Comparison of ENCODE assay signal across 13 cellular contexts in genomic region chr11:119258180-119258579, GRCh38. TPM values are rescaled to one million over a fixed set of nuclear protein-coding genes. Genes with fewer than 3 reads are reported as not detected.
DNase-seq lines count a peak whose midpoint lies in the region; ATAC-seq, FAIRE-seq and TF ChIP-seq lines count a peak whose summit lies in the region.
"Had no signal": no experiment of that assay in that cellular context is flagged by ENCODE, and none has a peak within 500 bp of the region (broad histone marks: within the 10 kb centered on the region; RNA-seq: fewer than 3 reads in every experiment).

No MANE protein-coding gene starts in this region.

- H3K27ac Mint-ChIP-seq in activated CD4-positive, alpha-beta memory T cell treated with anti-CD3 and anti-CD28 coated beads for 36 hours = peak overlapping the region; percentile 30
- H3K27ac Mint-ChIP-seq in immature natural killer cell (peak overlapping the region in 4 of 6 donors; percentile 9 to 78 (median 38)), HFFc6 (no peak overlapping the region)

- H3K9me3 Mint-ChIP-seq in activated CD4-positive, alpha-beta memory T cell treated with anti-CD3 and anti-CD28 coated beads for 36 hours = no peaks in the 10 kb centered on the region
- H3K9me3 Mint-ChIP-seq in immature natural killer cell (no peaks in the 10 kb centered on the region), HFFc6 (no peaks in the 10 kb centered on the region)

- peaks cover 52 to 71% (median 59%) of the 10 kb centered on the region in 10 experiments for H3K4me1 ChIP-seq in BLaER1 treated with 17β-estradiol and CSF1 and Interleukin-3, amounts not matched to agents 10 nM and 100 nM
- H3K4me1 ChIP-seq in left lung (peaks cover 0 to 21% of the 10 kb centered on the region in 2 donors), lower lobe of right lung (peaks cover 14% of the 10 kb centered on the region)
- H3K4me1 ChIP-seq: right lobe of liver had no signal

- H3K9ac ChIP-seq in BLaER1 treated with 17β-estradiol and CSF1 and Interleukin-3, amounts not matched to agents 10 nM and 100 nM = no peak overlapping the region; a peak in 1 of 22 replicates

- H3K4me2 ChIP-seq in BLaER1 treated with 17β-estradiol and CSF1 and Interleukin-3, amounts not matched to agents 10 nM and 100 nM = peak overlapping the region; percentile 38 to 91 (median 56)

- TF ChIP-seq POLR2A in GM12892 (IDR thresholded peaks at IDR 0.05; ENCODE audit: low read depth, low read length) = no peak

- peaks cover 0 to 100% (median 8%) of the 10 kb centered on the region in 11 experiments; a peak in 12 of 22 replicates for H4K20me1 ChIP-seq in BLaER1 treated with 17β-estradiol and CSF1 and Interleukin-3, amounts not matched to agents 10 nM and 100 nM

- peak; percentile 57 for FAIRE-seq in GM12892 (lab: Jason Lieb, UNC)
- FAIRE-seq: endometrium had no signal

- CTCF ChIA-PET in activated CD4-positive, alpha-beta memory T cell treated with anti-CD3 and anti-CD28 coated beads for 36 hours (lab: Charles Lee) = no interaction called here

- H3K4me3 ChIP-seq in BLaER1 treated with 17β-estradiol and CSF1 and Interleukin-3, amounts not matched to agents 10 nM and 100 nM = no peak overlapping the region
- H3K4me3 ChIP-seq in left lung = no peak overlapping the region
- no peak overlapping the region for H3K4me3 ChIP-seq in lower lobe of right lung
- H3K4me3 ChIP-seq: right lobe of liver, stomach had no signal

- TF ChIP-seq CTCF in left lung (IDR thresholded peaks at IDR 0.05) (no peak), HFFc6 (IDR thresholded peaks at IDR 0.05) (no peak), lower lobe of right lung (IDR thresholded peaks at IDR 0.05) (no peak)

- DNase-seq in GM12892 (ENCODE audit: insufficient read length) = no peak
- peak; percentile 28 for DNase-seq in activated CD4-positive, alpha-beta memory T cell treated with anti-CD3 and anti-CD28 coated beads for 36 hours
- DNase-seq in immature natural killer cell = no peak
- DNase-seq in left lung = no peak
- DNase-seq in HFFc6 = no peak
- DNase-seq in lower lobe of right lung = no peak
- DNase-seq: NCI-H1048, right lobe of liver, RPMI8226, stomach had no signal

- peaks cover 6% of the 10 kb centered on the region for H3K36me3 Mint-ChIP-seq in activated CD4-positive, alpha-beta memory T cell treated with anti-CD3 and anti-CD28 coated beads for 36 hours
- H3K36me3 Mint-ChIP-seq in immature natural killer cell (no peaks in the 10 kb centered on the region), HFFc6 (ENCODE audit: low read depth) (peaks cover 8% of the 10 kb centered on the region)

- H3K4me1 Mint-ChIP-seq in activated CD4-positive, alpha-beta memory T cell treated with anti-CD3 and anti-CD28 coated beads for 36 hours (ENCODE audit: low read depth) = peaks cover 54% of the 10 kb centered on the region
- H3K4me1 Mint-ChIP-seq in immature natural killer cell (peaks cover 34 to 36% of the 10 kb centered on the region in 2 donors), HFFc6 (ENCODE audit: low read depth) (peaks cover 30% of the 10 kb centered on the region)

- H3K27ac ChIP-seq in BLaER1 treated with 17β-estradiol and CSF1 and Interleukin-3, amounts not matched to agents 10 nM and 100 nM = peak overlapping the region in 8 of 11 experiments; percentile 14 to 49 (median 26); a peak in 10 of 22 replicates
- H3K27ac ChIP-seq in left lung (no peak overlapping the region), lower lobe of right lung (no peak overlapping the region)
- H3K27ac ChIP-seq: right lobe of liver, stomach had no signal

- POLR2A ChIA-PET in activated CD4-positive, alpha-beta memory T cell treated with anti-CD3 and anti-CD28 coated beads for 36 hours (lab: Charles Lee) = no interaction called here

- no peaks in the 10 kb centered on the region for H3K27me3 Mint-ChIP-seq in activated CD4-positive, alpha-beta memory T cell treated with anti-CD3 and anti-CD28 coated beads for 36 hours
- H3K27me3 Mint-ChIP-seq in immature natural killer cell (ENCODE audit: low read depth in 3 of 3) = peaks cover 0 to 2% (median 0%) of the 10 kb centered on the region in 3 donors
- H3K27me3 Mint-ChIP-seq in HFFc6 (ENCODE audit: insufficient read depth) = no peaks in the 10 kb centered on the region

- intact Hi-C loops in activated CD4-positive, alpha-beta memory T cell treated with anti-CD3 and anti-CD28 coated beads for 36 hours (cut with micrococcal nuclease) = no loop called here
- intact Hi-C loops in left lung (cut with DNase I) = no loop called here
- intact Hi-C loops in lower lobe of right lung (cut with DNase I) = no loop called here

- no peak for ATAC-seq in HG03432 (IDR thresholded peaks at IDR 0.05; ENCODE audit: unreplicated experiment)
- no peak for ATAC-seq in left lung
- ATAC-seq in lower lobe of right lung = no peak
- ATAC-seq: right lobe of liver had no signal

- H3K4me3 Mint-ChIP-seq in activated CD4-positive, alpha-beta memory T cell treated with anti-CD3 and anti-CD28 coated beads for 36 hours = no peak overlapping the region
- H3K4me3 Mint-ChIP-seq in immature natural killer cell (peak overlapping the region in 3 of 5 donors; percentile 7 to 38 (median 14)), HFFc6 (no peak overlapping the region)

- H3K36me3 ChIP-seq in BLaER1 treated with 17β-estradiol and CSF1 and Interleukin-3, amounts not matched to agents 10 nM and 100 nM = peaks cover 8 to 37% (median 16%) of the 10 kb centered on the region in 11 experiments; a peak in 18 of 22 replicates
- no peaks in the 10 kb centered on the region for H3K36me3 ChIP-seq in left lung
- H3K36me3 ChIP-seq in lower lobe of right lung = peaks cover 4% of the 10 kb centered on the region
- H3K36me3 ChIP-seq: right lobe of liver had no signal

- H3K9me3 ChIP-seq in BLaER1 treated with 17β-estradiol and CSF1 and Interleukin-3, amounts not matched to agents 10 nM and 100 nM (replicated peaks in 1 of 11) = no peaks in the 10 kb centered on the region
- H3K9me3 ChIP-seq in left lung = no peaks in the 10 kb centered on the region
- no peaks in the 10 kb centered on the region for H3K9me3 ChIP-seq in lower lobe of right lung
- H3K9me3 ChIP-seq: right lobe of liver, stomach had no signal

- no peaks in the 10 kb centered on the region for H3K27me3 ChIP-seq in BLaER1 treated with 17β-estradiol and CSF1 and Interleukin-3, amounts not matched to agents 10 nM and 100 nM
- no peaks in the 10 kb centered on the region for H3K27me3 ChIP-seq in left lung
- no peaks in the 10 kb centered on the region for H3K27me3 ChIP-seq in lower lobe of right lung (ENCODE audit: low read depth)
- H3K27me3 ChIP-seq: right lobe of liver, stomach had no signal

RNA-seq across cellular contexts. Expression of gene CBL, which starts 52.0 kb away (rescaled TPM):
- 13.1 TPM for polyA plus RNA-seq in GM12892 (2012; ENCODE audit: missing spikeins)
- 10 to 100 TPM; 30.8 to 31.2 TPM for total RNA-seq in activated CD4-positive, alpha-beta memory T cell treated with anti-CD3 and anti-CD28 coated beads for 36 hours
- polyA plus RNA-seq in immature natural killer cell = 1 to 10 TPM; 1.1 to 9.6 (median 5.0) TPM
- total RNA-seq in left lung (10 to 100 TPM; 22.0 to 36.6 TPM), lower lobe of right lung (39.0 TPM)
- 10 to 100 TPM; 24.2 to 31.2 (median 26.1) TPM for total RNA-seq in HFFc6 (2021; fragmentation: NEBNext Ultra II Directional; extraction: Animal tissue kit (Norgen Biotek cat#: 25700))

RNA-seq across cellular contexts. Expression of gene MCAM, which starts 58.8 kb away (rescaled TPM):
- polyA plus RNA-seq in GM12892 (2012; ENCODE audit: missing spikeins) = 3.1 TPM
- total RNA-seq in activated CD4-positive, alpha-beta memory T cell treated with anti-CD3 and anti-CD28 coated beads for 36 hours = 1 to 10 TPM; 6.9 to 8.2 TPM
- polyA plus RNA-seq in immature natural killer cell = not detected
- total RNA-seq in left lung = 10 to 100 TPM; 59.5 to 87.5 TPM
- 1 to 10 TPM; 1.8 to 7.7 (median 6.9) TPM for total RNA-seq in HFFc6 (2021; fragmentation: NEBNext Ultra II Directional; extraction: Animal tissue kit (Norgen Biotek cat#: 25700))
- total RNA-seq in lower lobe of right lung = 67.1 TPM

Comparison
In these comparisons a context has a peak if more than half of its experiments do, and no peak if none do; other contexts are left out.
1. H3K27ac ChIP-seq: peak in BLaER1 treated with 17β-estradiol and CSF1 and Interleukin-3, amounts not matched to agents 10 nM and 100 nM (8 of 11); none in left lung (0 of 2) and lower lobe of right lung (single experiment).
2. H3K4me3 Mint-ChIP-seq: peak in immature natural killer cell (3 of 5); none in activated CD4-positive, alpha-beta memory T cell treated with anti-CD3 and anti-CD28 coated beads for 36 hours (single experiment) and HFFc6 (single experiment).